Comparison of ENCODE assay signal across 18 cellular contexts in genomic region chr19:30909216-30909615, GRCh38.
A peak's percentile ranks its signal among the peaks of the same experiment; 100 is the strongest.
DNase-seq lines count a peak whose midpoint lies in the region; ATAC-seq and TF ChIP-seq lines count a peak whose summit lies in the region.
"Had no signal": no experiment of that assay in that cellular context is flagged by ENCODE, and none has a peak within 500 bp of the region (broad histone marks: within the 10 kb centered on the region; RNA-seq: fewer than 3 reads in every experiment).

No MANE protein-coding gene starts in this region.

- POLR2A ChIA-PET in CD8-positive, alpha-beta memory T cell (lab: Charles Lee) = no interaction called here

- H3K27me3 Mint-ChIP-seq in glutamatergic neuron (ENCODE audit: unreplicated experiment) (peaks cover 5% of the 10 kb centered on the region), mesothelial cell of epicardium (ENCODE audit: low read depth) (peaks cover 1% of the 10 kb centered on the region)
- H3K27me3 Mint-ChIP-seq in CD8-positive, alpha-beta memory T cell = peaks cover 0 to 4% of the 10 kb centered on the region in 2 donors
- H3K27me3 Mint-ChIP-seq: CD4-positive, CD25-positive, alpha-beta regulatory T cell had no signal

- H3K4me1 Mint-ChIP-seq in glutamatergic neuron (ENCODE audit: low read depth, unreplicated experiment) = peaks cover 27% of the 10 kb centered on the region
- H3K4me1 Mint-ChIP-seq in CD8-positive, alpha-beta memory T cell = no peaks in the 10 kb centered on the region
- H3K4me1 Mint-ChIP-seq in mesothelial cell of epicardium = peaks cover 12% of the 10 kb centered on the region
- H3K4me1 Mint-ChIP-seq: CD4-positive, CD25-positive, alpha-beta regulatory T cell had no signal

- H3K9ac ChIP-seq in BLaER1 = no peak overlapping the region

- no peak overlapping the region for H3K4me3 ChIP-seq in BLaER1
- H3K4me3 ChIP-seq in CD8-positive, alpha-beta memory T cell (ENCODE audit: low read length) = no peak overlapping the region
- H3K4me3 ChIP-seq: HAP-1 had no signal

- H3K4me2 ChIP-seq in BLaER1 = peak overlapping the region; percentile 76

- H4K20me1 ChIP-seq in BLaER1 = no peaks in the 10 kb centered on the region

- peak overlapping the region; percentile 72 for H3K4me3 Mint-ChIP-seq in glutamatergic neuron (ENCODE audit: unreplicated experiment)
- no peak overlapping the region for H3K4me3 Mint-ChIP-seq in CD8-positive, alpha-beta memory T cell
- no peak overlapping the region for H3K4me3 Mint-ChIP-seq in mesothelial cell of epicardium
- H3K4me3 Mint-ChIP-seq: CD4-positive, CD25-positive, alpha-beta regulatory T cell; CD8-positive, alpha-beta T cell; HFFc6 had no signal

- in situ Hi-C loops in G401 (cut with HindIII; ENCODE audit: low sequenced_read_pairs) = no loop called here

- no peaks in the 10 kb centered on the region for H3K27me3 ChIP-seq in BLaER1
- no peaks in the 10 kb centered on the region for H3K27me3 ChIP-seq in CD8-positive, alpha-beta memory T cell (ENCODE audit: insufficient read depth, low read length, poor library complexity, severe bottlenecking)
- H3K27me3 ChIP-seq: BE2C had no signal

- CTCF ChIA-PET in CD8-positive, alpha-beta memory T cell (lab: Charles Lee) = no interaction called here

- peak; percentile 85 for DNase-seq in G401 (ENCODE audit: low spot score)
- no peak for DNase-seq in glutamatergic neuron
- no peak for DNase-seq in CD8-positive, alpha-beta memory T cell
- DNase-seq in mesothelial cell of epicardium (ENCODE audit: low spot score in 2 of 2, unreplicated experiment in 2 of 2) = no peak
- DNase-seq: AML-193; BE2C; CD4-positive, CD25-positive, alpha-beta regulatory T cell; CD8-positive, alpha-beta T cell; DMS 273 treated with DMSO at 0.1 percent for 48 hours; DMS79; EL; GF-D8; GOT3; HFFc6 had no signal

- no peaks in the 10 kb centered on the region for H3K36me3 ChIP-seq in BLaER1
- no peaks in the 10 kb centered on the region for H3K36me3 ChIP-seq in CD8-positive, alpha-beta memory T cell (ENCODE audit: insufficient read depth, low read length)
- H3K36me3 ChIP-seq: BE2C, HAP-1 had no signal

- peaks cover 3% of the 10 kb centered on the region for H3K9me3 Mint-ChIP-seq in glutamatergic neuron (ENCODE audit: unreplicated experiment)
- H3K9me3 Mint-ChIP-seq in CD8-positive, alpha-beta memory T cell = no peaks in the 10 kb centered on the region
- H3K9me3 Mint-ChIP-seq in mesothelial cell of epicardium = no peaks in the 10 kb centered on the region
- H3K9me3 Mint-ChIP-seq: CD4-positive, CD25-positive, alpha-beta regulatory T cell; CD8-positive, alpha-beta T cell had no signal

- H3K27ac ChIP-seq in BLaER1 = no peak overlapping the region
- H3K27ac ChIP-seq in CD8-positive, alpha-beta memory T cell (ENCODE audit: low read depth, low read length) = no peak overlapping the region
- H3K27ac ChIP-seq: C4-2B had no signal

- ATAC-seq in GM18519 (IDR thresholded peaks at IDR 0.05; ENCODE audit: low FRiP score, unreplicated experiment) = no peak
- ATAC-seq: CD8-positive, alpha-beta T cell had no signal

- H3K9me3 ChIP-seq in BLaER1 = no peaks in the 10 kb centered on the region
- no peaks in the 10 kb centered on the region for H3K9me3 ChIP-seq in CD8-positive, alpha-beta memory T cell (ENCODE audit: low read length)
- H3K9me3 ChIP-seq: BE2C, HAP-1 had no signal

- peaks cover 55% of the 10 kb centered on the region for H3K4me1 ChIP-seq in BLaER1
- no peaks in the 10 kb centered on the region for H3K4me1 ChIP-seq in CD8-positive, alpha-beta memory T cell (ENCODE audit: insufficient read depth, low read length)
- H3K4me1 ChIP-seq: HAP-1 had no signal

- TF ChIP-seq CTCF in glutamatergic neuron (IDR thresholded peaks at IDR 0.05; ENCODE audit: partially characterized antibody, unreplicated experiment) (no peak), mesothelial cell of epicardium (IDR thresholded peaks at IDR 0.05; ENCODE audit: unreplicated experiment) (no peak)

- H3K36me3 Mint-ChIP-seq in glutamatergic neuron (ENCODE audit: unreplicated experiment) = no peaks in the 10 kb centered on the region
- no peaks in the 10 kb centered on the region for H3K36me3 Mint-ChIP-seq in CD8-positive, alpha-beta memory T cell
- H3K36me3 Mint-ChIP-seq in mesothelial cell of epicardium = no peaks in the 10 kb centered on the region
- H3K36me3 Mint-ChIP-seq: CD4-positive, CD25-positive, alpha-beta regulatory T cell; CD8-positive, alpha-beta T cell had no signal

- peak overlapping the region; percentile 85 for H3K27ac Mint-ChIP-seq in glutamatergic neuron (ENCODE audit: unreplicated experiment)
- H3K27ac Mint-ChIP-seq in CD8-positive, alpha-beta memory T cell = no peak overlapping the region
- no peak overlapping the region for H3K27ac Mint-ChIP-seq in mesothelial cell of epicardium
- H3K27ac Mint-ChIP-seq: CD4-positive, CD25-positive, alpha-beta regulatory T cell; CD8-positive, alpha-beta T cell; HFFc6 had no signal
